9 cellular contexts compared by ENCODE assay signal in the genomic region with DNA sequence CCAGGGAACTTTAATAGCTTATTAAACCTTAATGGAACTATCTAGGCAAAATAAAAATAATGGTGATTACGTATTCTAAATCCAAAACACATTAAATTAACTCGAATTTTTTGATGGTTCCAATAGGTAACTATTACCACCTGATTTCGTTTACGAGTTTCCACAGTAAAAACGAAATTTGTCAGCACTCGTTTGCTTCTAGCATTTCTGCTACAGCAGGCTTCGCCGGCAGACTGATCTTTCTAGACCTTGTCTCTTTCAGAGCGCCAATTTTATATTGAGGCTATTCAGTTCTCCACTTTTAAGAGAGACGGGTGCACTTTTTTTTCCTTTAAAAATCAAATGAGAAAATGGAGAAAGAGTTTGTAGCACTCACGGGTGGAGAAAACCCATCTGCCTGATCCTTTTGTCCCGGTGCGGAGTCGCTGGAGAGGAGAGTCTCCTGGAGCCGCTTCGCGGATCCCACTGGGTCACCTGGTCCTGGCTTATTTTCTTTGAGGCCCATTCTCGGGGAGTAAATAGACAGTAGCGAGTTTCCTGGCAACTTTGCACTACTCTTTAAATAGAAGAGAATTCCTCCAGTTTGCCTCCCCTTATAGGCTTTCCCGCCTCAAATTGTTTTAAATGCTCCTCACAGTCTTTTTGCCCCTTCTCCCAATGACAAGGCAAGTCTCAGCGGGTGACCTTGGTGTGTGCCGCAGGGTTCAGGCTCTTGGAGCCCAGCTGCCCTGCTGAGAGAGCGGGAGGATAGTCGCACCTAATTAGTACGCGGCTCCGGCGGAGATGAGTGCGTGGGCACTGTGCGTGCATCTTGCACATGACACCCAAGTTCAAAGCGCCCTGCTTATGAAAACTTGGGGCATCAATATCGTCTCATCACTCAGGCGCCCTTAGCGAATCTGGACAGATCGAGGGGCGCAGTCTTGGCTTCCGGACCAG.
DNase-seq lines count a peak whose midpoint lies in the region; TF ChIP-seq lines count a peak whose summit lies in the region.
"Had no signal": no experiment of that assay in that cellular context is flagged by ENCODE, and none has a peak within 500 bp of the region (broad histone marks: within the 10 kb centered on the region; RNA-seq: fewer than 3 reads in every experiment).

No MANE protein-coding gene starts in this region.

- H3K9me3 ChIP-seq in thymus (ENCODE audit: control insufficient read depth): no peaks in the 10 kb centered on the region

- H3K4me3 ChIP-seq in thymus (ENCODE audit: low read length): peak overlapping the region; percentile 9

- H3K27ac Mint-ChIP-seq in immature natural killer cell: peak overlapping the region in 1 of 6 donors; percentile 57

- H3K9me3 Mint-ChIP-seq in immature natural killer cell: peaks cover 0 to under 1% (median 0%) of the 10 kb centered on the region in 6 donors

- CTCF ChIA-PET in HEK293T (lab: Yijun Ruan, JAX): no interaction called here

- H3K4me1 ChIP-seq in thymus (ENCODE audit: control insufficient read depth, insufficient read depth, low read length): peaks cover 24% of the 10 kb centered on the region

- POLR2A ChIA-PET in HEK293T (lab: Yijun Ruan, JAX): no interaction called here

- peaks cover 32 to 40% of the 10 kb centered on the region in 2 donors for H3K4me1 Mint-ChIP-seq in immature natural killer cell

- peak; percentile 21 for DNase-seq in stimulated activated CD4-positive, alpha-beta T cell treated with anti-CD3 and anti-CD28 coated beads, Interleukin-12 subunit alpha, Interleukin-12 subunit beta, amount 100 ng/mL, for 4 hours
- no peak for DNase-seq in stimulated activated CD4-positive, alpha-beta T cell treated with anti-CD3 and anti-CD28 coated beads, Interleukin-2, amount 100 ng/mL, for 48 hours
- peak; percentile 8 for DNase-seq in activated T-helper 9 cell treated with anti-CD3 and anti-CD28 coated beads, Interleukin-2, amount 50 U/mL, for 16 hours (ENCODE audit: low read depth)
- DNase-seq in immature natural killer cell (no peak), DMS 273 (lab: John Stamatoyannopoulos, UW; ENCODE audit: unreplicated experiment) (no peak), HEK293T (ENCODE audit: extremely low spot score) (no peak), COLO668 (lab: John Stamatoyannopoulos, UW; ENCODE audit: unreplicated experiment) (no peak)
- DNase-seq: islet precursor cell had no signal

- H3K27me3 ChIP-seq in thymus (ENCODE audit: control insufficient read depth, insufficient read depth): peaks cover 57% of the 10 kb centered on the region

- no peaks in the 10 kb centered on the region for H3K36me3 ChIP-seq in thymus (ENCODE audit: control insufficient read depth, insufficient read depth)

- H3K4me3 Mint-ChIP-seq in immature natural killer cell: peak overlapping the region in 4 of 5 donors; percentile 13 to 81 (median 33)

- H3K36me3 Mint-ChIP-seq in immature natural killer cell: no peaks in the 10 kb centered on the region

- H3K27ac ChIP-seq in thymus (ENCODE audit: low read depth): no peak overlapping the region

- H3K27me3 Mint-ChIP-seq in immature natural killer cell (ENCODE audit: low read depth in 3 of 3): peaks cover 42 to 55% (median 54%) of the 10 kb centered on the region in 3 donors

- 12% methylated on average over 37 of the region's 37 CpGs for WGBS in thymus

TF ChIP-seq in HEK293T, 16 proteins besides CTCF, POLR2A, EP300 and RAD21:
- TF ChIP-seq ARNT (IDR thresholded peaks at IDR 0.05) (no peak), FOXK2 (IDR thresholded peaks at IDR 0.05) (no peak), HDGF (IDR thresholded peaks at IDR 0.05; ENCODE audit: borderline replicate concordance) (no peak), TARDBP (IDR thresholded peaks at IDR 0.05) (no peak), SP1 (IDR thresholded peaks at IDR 0.05) (no peak)

Comparison
In these comparisons a context has a peak if more than half of its experiments do, and no peak if none do; other contexts are left out.
1. DNase-seq: peak in stimulated activated CD4-positive, alpha-beta T cell treated with anti-CD3 and anti-CD28 coated beads, Interleukin-12 subunit alpha, Interleukin-12 subunit beta, amount 100 ng/mL, for 4 hours (single experiment) and activated T-helper 9 cell treated with anti-CD3 and anti-CD28 coated beads, Interleukin-2, amount 50 U/mL, for 16 hours (single experiment); none in stimulated activated CD4-positive, alpha-beta T cell treated with anti-CD3 and anti-CD28 coated beads, Interleukin-2, amount 100 ng/mL, for 48 hours (0 of 2), immature natural killer cell (0 of 3), DMS 273 (single experiment), HEK293T (single experiment) and COLO668 (single experiment).